Comparison of ENCODE assay signal across 1 cellular context in the genomic region with DNA sequence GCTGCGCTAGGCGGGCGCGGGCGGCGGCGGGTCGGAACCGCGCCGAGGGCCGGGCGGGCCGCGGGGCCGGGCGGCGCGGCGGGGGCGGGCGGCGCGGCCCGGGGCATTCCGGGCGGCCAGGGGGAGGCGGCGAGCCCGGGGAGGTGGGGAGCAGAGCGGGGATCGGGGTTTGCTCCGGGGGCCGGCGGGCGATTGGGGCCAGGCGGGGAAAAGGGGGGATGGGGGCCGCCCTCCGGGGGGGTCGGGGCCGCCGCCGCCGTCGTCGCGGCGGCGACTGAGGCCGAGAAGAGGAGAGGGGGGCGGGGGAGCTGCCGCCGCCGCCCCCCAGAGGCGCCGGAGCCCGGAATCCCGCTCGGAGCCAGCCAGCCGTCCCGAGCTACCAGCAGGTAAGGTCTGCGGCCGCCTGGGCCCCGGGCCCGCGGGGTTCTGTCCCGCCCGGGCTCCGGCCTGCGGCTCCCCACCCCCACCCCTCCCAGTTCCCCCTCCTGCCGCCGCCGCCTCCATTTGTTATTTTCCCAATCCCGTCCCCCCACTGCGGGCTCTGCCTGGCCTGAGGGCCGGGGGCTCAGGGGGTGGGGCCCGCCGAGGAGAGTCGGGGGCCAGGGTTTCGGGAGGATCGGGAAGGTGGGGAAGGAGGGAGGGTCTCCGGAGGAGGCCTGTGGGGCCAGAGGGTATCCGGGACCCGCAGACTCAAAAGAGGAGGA.
TF ChIP-seq lines count a peak whose summit lies in the region.

No MANE protein-coding gene starts in this region.

TF ChIP-seq in IMR-90, 13 proteins besides CTCF, POLR2A, EP300 and RAD21 (continued from another document):
- TF ChIP-seq, protein P1, sequence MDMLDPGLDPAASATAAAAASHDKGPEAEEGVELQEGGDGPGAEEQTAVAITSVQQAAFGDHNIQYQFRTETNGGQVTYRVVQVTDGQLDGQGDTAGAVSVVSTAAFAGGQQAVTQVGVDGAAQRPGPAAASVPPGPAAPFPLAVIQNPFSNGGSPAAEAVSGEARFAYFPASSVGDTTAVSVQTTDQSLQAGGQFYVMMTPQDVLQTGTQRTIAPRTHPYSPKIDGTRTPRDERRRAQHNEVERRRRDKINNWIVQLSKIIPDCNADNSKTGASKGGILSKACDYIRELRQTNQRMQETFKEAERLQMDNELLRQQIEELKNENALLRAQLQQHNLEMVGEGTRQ (IDR thresholded peaks at IDR 0.05; ENCODE audit: low read depth, low read length): no peak
- no peak; the same call in 1 of the 2 replicates for TF ChIP-seq MAZ (IDR thresholded peaks at IDR 0.05; ENCODE audit: borderline replicate concordance, low read depth, low read length)
- TF ChIP-seq MAFK (IDR thresholded peaks at IDR 0.05; ENCODE audit: low read depth, low read length): no peak
- no peak for TF ChIP-seq MXI1 (IDR thresholded peaks at IDR 0.05; ENCODE audit: borderline replicate concordance, low read depth, low read length)
- TF ChIP-seq CHD1 (IDR thresholded peaks at IDR 0.05; ENCODE audit: low read depth, low read length): no peak
- TF ChIP-seq RCOR1 (IDR thresholded peaks at IDR 0.05; ENCODE audit: insufficient replicate concordance, low read length): no peak
- no peak for TF ChIP-seq SMC3 (IDR thresholded peaks at IDR 0.05; ENCODE audit: low read depth, low read length)
- TF ChIP-seq BHLHE40 (IDR thresholded peaks at IDR 0.05; ENCODE audit: low read depth, low read length): no peak
- no peak for TF ChIP-seq CEBPB (IDR thresholded peaks at IDR 0.05; ENCODE audit: low read depth, low read length)
- no peak for TF ChIP-seq FOS (IDR thresholded peaks at IDR 0.05; ENCODE audit: low read depth, low read length)
- TF ChIP-seq RFX5 (IDR thresholded peaks at IDR 0.05; ENCODE audit: low read depth, low read length): no peak
- TF ChIP-seq, protein P2, sequence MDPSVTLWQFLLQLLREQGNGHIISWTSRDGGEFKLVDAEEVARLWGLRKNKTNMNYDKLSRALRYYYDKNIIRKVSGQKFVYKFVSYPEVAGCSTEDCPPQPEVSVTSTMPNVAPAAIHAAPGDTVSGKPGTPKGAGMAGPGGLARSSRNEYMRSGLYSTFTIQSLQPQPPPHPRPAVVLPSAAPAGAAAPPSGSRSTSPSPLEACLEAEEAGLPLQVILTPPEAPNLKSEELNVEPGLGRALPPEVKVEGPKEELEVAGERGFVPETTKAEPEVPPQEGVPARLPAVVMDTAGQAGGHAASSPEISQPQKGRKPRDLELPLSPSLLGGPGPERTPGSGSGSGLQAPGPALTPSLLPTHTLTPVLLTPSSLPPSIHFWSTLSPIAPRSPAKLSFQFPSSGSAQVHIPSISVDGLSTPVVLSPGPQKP (IDR thresholded peaks at IDR 0.05; ENCODE audit: borderline replicate concordance, low read depth, low read length): no peak
